In the genomic region with DNA sequence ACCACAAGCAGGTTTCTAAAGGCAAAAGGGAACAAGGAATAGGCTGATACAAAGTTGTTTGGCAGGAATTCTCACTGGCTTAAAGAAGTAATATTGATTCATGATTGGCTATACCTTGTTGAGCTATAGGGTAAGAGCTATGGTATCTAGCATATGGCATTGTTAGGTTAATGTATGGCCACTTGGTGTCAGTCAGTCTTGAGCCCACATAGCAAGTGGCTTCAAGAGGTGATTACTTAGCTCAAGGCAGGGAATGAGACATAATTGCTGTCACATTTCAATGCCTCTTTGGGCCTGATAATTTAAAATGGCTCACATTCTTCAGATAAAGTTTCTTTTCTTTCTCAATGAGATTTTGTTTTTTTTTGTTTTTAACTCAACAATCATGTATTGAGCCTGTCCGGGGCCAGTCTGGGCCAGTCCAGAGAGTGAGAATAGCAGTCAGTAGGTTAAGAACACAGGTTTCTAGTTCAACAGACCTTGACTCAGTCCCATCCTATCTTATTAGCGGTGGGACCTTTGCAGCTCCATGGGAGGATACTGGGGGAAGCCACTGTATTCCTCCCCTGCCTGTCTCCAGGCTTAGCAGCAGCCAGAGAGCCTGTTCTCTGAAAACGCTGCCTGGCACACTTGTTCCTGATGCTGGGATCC, we compare ENCODE assay signal across 9 cellular contexts. TPM values are rescaled to one million over a fixed set of nuclear protein-coding genes. Genes with fewer than 3 reads are reported as not detected.
DNase-seq lines count a peak whose midpoint lies in the region; ATAC-seq, FAIRE-seq and TF ChIP-seq lines count a peak whose summit lies in the region.
"Had no signal": no experiment of that assay in that cellular context is flagged by ENCODE, and none has a peak within 500 bp of the region (broad histone marks: within the 10 kb centered on the region; RNA-seq: fewer than 3 reads in every experiment).

No MANE protein-coding gene starts in this region.

- peak overlapping the region; percentile 5 for H3K27ac Mint-ChIP-seq in activated CD8-positive, alpha-beta memory T cell treated with anti-CD3 and anti-CD28 coated beads, Interleukin-2, amount 10 ng/mL, durations not matched to agents 7 days and 5 days

- H2AFZ ChIP-seq in GM12878 (ENCODE audit: control insufficient read depth, low read depth, low read length) = no peak overlapping the region; the same call in 1 of the 2 replicates

- H3K9me3 ChIP-seq in GM12878 (replicated peaks; ENCODE audit: control insufficient read depth, insufficient read depth, low read length) (no peaks in the 10 kb centered on the region; the same call in 2 of the 3 replicates), tibial nerve (no peaks in the 10 kb centered on the region), body of pancreas (no peaks in the 10 kb centered on the region)

- FAIRE-seq in GM12878 (lab: Jason Lieb, UNC) = no peak

- no peaks in the 10 kb centered on the region for H3K9me3 Mint-ChIP-seq in activated CD8-positive, alpha-beta memory T cell treated with anti-CD3 and anti-CD28 coated beads, Interleukin-2, amount 10 ng/mL, durations not matched to agents 7 days and 5 days (ENCODE audit: low read depth)

- CTCF ChIA-PET in activated CD8-positive, alpha-beta memory T cell treated with anti-CD3 and anti-CD28 coated beads, Interleukin-2, amount 10 ng/mL, durations not matched to agents 7 days and 5 days (lab: Charles Lee) = interaction anchor here (0.7 to 6.7 kb wide), 16 partner anchors 8 to 378 kb away, joined by 3 to 110 read pairs (median 8); no protein-coding TSS in a partner anchor
- CTCF ChIA-PET in GM12878 (lab: Yijun Ruan, JAX) = interaction anchor here (0.7 to 7.2 kb wide), 30 partner anchors 9 to 540 kb away, joined by 3 to 191 read pairs (median 9); a partner anchor contains a TSS

- TF ChIP-seq POLR2A in GM12878 (IDR thresholded peaks at IDR 0.05; ENCODE audit: low read depth, low read length) = no peak
- TF ChIP-seq POLR2A in tibial nerve (IDR thresholded peaks at IDR 0.05) = no peak
- no peak for TF ChIP-seq POLR2A in body of pancreas (IDR thresholded peaks at IDR 0.05)

- H3K36me3 Mint-ChIP-seq in activated CD8-positive, alpha-beta memory T cell treated with anti-CD3 and anti-CD28 coated beads, Interleukin-2, amount 10 ng/mL, durations not matched to agents 7 days and 5 days = peaks cover 13% of the 10 kb centered on the region

- H4K20me1 ChIP-seq in GM12878 (ENCODE audit: control insufficient read depth, insufficient read depth) = no peaks in the 10 kb centered on the region

- TF ChIP-seq CTCF in GM12878 (IDR thresholded peaks at IDR 0.05 in 2 of 3, conservative IDR thresholded peaks at IDR 0.05 in 1 of 3; ENCODE audit: control insufficient read depth in 2 of 3, extremely low read depth in 1 of 3, insufficient read depth in 1 of 3, low read depth in 3 of 3, low read length in 3 of 3) = peak in 1 of 3 experiments; percentile 13; a peak in 1 of 6 replicates
- TF ChIP-seq CTCF in tibial nerve (IDR thresholded peaks at IDR 0.05) = no peak
- TF ChIP-seq CTCF in body of pancreas (IDR thresholded peaks at IDR 0.05) = no peak

- peaks cover 51% of the 10 kb centered on the region for H3K4me1 Mint-ChIP-seq in activated CD8-positive, alpha-beta memory T cell treated with anti-CD3 and anti-CD28 coated beads, Interleukin-2, amount 10 ng/mL, durations not matched to agents 7 days and 5 days

- no peak for TF ChIP-seq RAD21 in GM12878 (IDR thresholded peaks at IDR 0.05; ENCODE audit: insufficient read depth, low read depth, low read length)

- TF ChIP-seq EP300 in GM12878 (IDR thresholded peaks at IDR 0.05; ENCODE audit: borderline replicate concordance in 1 of 2, control insufficient read depth in 1 of 2, low read depth in 2 of 2, low read length in 2 of 2) (no peak), tibial nerve (IDR thresholded peaks at IDR 0.05) (no peak)

- POLR2A ChIA-PET in GM12878 (lab: Charles Lee) = interaction anchor here (0.5 to 2.3 kb wide), 8 partner anchors 15 to 1625 kb away, joined by 3 to 14 read pairs (median 4); a partner anchor contains a TSS

- H3K9ac ChIP-seq in GM12878 (ENCODE audit: control insufficient read depth, insufficient read depth, low read length) = peak overlapping the region; percentile 59

- H3K36me3 ChIP-seq in GM12878 (ENCODE audit: control insufficient read depth in 2 of 2, insufficient read depth in 2 of 2, low read length in 1 of 2) (no peaks in the 10 kb centered on the region), tibial nerve (no peaks in the 10 kb centered on the region), body of pancreas (replicated peaks in 1 of 2; ENCODE audit: insufficient read depth in 1 of 2, low read depth in 2 of 2) (no peaks in the 10 kb centered on the region)

- peak overlapping the region; percentile 62 for H3K4me2 ChIP-seq in GM12878 (ENCODE audit: control insufficient read depth, insufficient read depth)

- in situ Hi-C loops in GM12878 (cut with MboI) = loop anchor here (5.0 kb wide), 2 partner anchors 76 to 291 kb away; no protein-coding TSS in a partner anchor

- H3K79me2 ChIP-seq in GM12878 (ENCODE audit: control insufficient read depth, insufficient read depth, low read length) = no peaks in the 10 kb centered on the region

- H3K27ac ChIP-seq in GM12878 (ENCODE audit: control insufficient read depth, insufficient read depth) (peak overlapping the region; percentile 87), tibial nerve (peak overlapping the region in 3 of 4 donors; percentile 25 to 80 (median 42)), body of pancreas (peak overlapping the region in 1 of 4 donors; percentile 55)

- BruUV-seq in GM12878 (replicated peaks; lab: Mats Ljungman, UMichigan) = no TSS peak

- no peak overlapping the region for H3K4me3 Mint-ChIP-seq in activated CD8-positive, alpha-beta memory T cell treated with anti-CD3 and anti-CD28 coated beads, Interleukin-2, amount 10 ng/mL, durations not matched to agents 7 days and 5 days

- ATAC-seq in activated CD8-positive, alpha-beta memory T cell treated with anti-CD3 and anti-CD28 coated beads, Interleukin-2, amount 10 ng/mL, durations not matched to agents 7 days and 5 days = no peak
- ATAC-seq in HG03025 (IDR thresholded peaks at IDR 0.05; ENCODE audit: low FRiP score, unreplicated experiment) = peak; percentile 54
- peak; percentile 77 for ATAC-seq in GM12878
- no peak for ATAC-seq in body of pancreas

- 0% methylated on average over 3 of the region's 3 CpGs for WGBS in GM12878 (ENCODE audit: insufficient coverage, insufficient replicate concordance, low lambda C conversion rate, missing lambda C conversion rate)
- 22 to 30% methylated on average over 3 of the region's 3 CpGs for WGBS in tibial nerve, 2 donors
- 72 to 79% methylated on average over 3 of the region's 3 CpGs for WGBS in body of pancreas, 2 donors

- intact Hi-C loops in GM12878 (cut with micrococcal nuclease; ENCODE audit: unreplicated experiment) (loop anchor here (1.0 to 5.0 kb wide), 7 partner anchors 16 to 452 kb away; no protein-coding TSS in a partner anchor), body of pancreas (cut with DNase I) (loop anchor here (5.0 kb wide), 1 partner anchor 241 kb away; no protein-coding TSS in a partner anchor)

- SMC1A ChIA-PET in GM12878 (lab: Charles Lee; ENCODE audit: uncharacterized antibody, unreplicated experiment) = interaction anchor here (0.7 to 11.7 kb wide), 49 partner anchors 8 to 708 kb away, joined by 3 to 131 read pairs (median 6); a partner anchor contains a TSS

- H3K4me1 ChIP-seq in GM12878 (ENCODE audit: control insufficient read depth, insufficient read depth, low read length) (peaks cover 40% of the 10 kb centered on the region), tibial nerve (peaks cover 0 to 43% (median 14%) of the 10 kb centered on the region in 4 donors), body of pancreas (peaks cover 6% of the 10 kb centered on the region)

- H3K27me3 Mint-ChIP-seq in activated CD8-positive, alpha-beta memory T cell treated with anti-CD3 and anti-CD28 coated beads, Interleukin-2, amount 10 ng/mL, durations not matched to agents 7 days and 5 days = peaks cover 34% of the 10 kb centered on the region

- no peak for DNase-seq in activated CD8-positive, alpha-beta memory T cell treated with anti-CD3 and anti-CD28 coated beads, Interleukin-2, amount 10 ng/mL, durations not matched to agents 7 days and 5 days
- no peak for DNase-seq in activated CD8-positive, alpha-beta memory T cell treated with anti-CD3 and anti-CD28 coated beads, Interleukin-2, amount 50 U/mL, for 48 hours
- DNase-seq in GM12878 (ENCODE audit: low read depth, low spot score) (no peak), tibial nerve (ENCODE audit: low spot score in 2 of 2) (no peak), inferior parietal cortex (ENCODE audit: extremely low spot score) (no peak), body of pancreas (no peak)
- DNase-seq in stimulated activated CD4-positive, alpha-beta T cell treated with anti-CD3 and anti-CD28 coated beads, Interleukin-2, amount 100 ng/mL, for 48 hours = no peak
- DNase-seq: IMR-90 had no signal

- H3K4me3 ChIP-seq in GM12878 (peak overlapping the region; percentile 17), tibial nerve (no peak overlapping the region), body of pancreas (no peak overlapping the region)

- H3K27me3 ChIP-seq in GM12878 (replicated peaks in 1 of 2; ENCODE audit: control insufficient read depth in 2 of 2, insufficient read depth in 2 of 2, low read length in 1 of 2) (no peaks in the 10 kb centered on the region), tibial nerve (no peaks in the 10 kb centered on the region), body of pancreas (no peaks in the 10 kb centered on the region)

- RAD21 ChIA-PET in GM12878 (lab: Charles Lee; ENCODE audit: unreplicated experiment) = interaction anchor here (0.8 to 5.9 kb wide), 29 partner anchors 8 to 501 kb away, joined by 3 to 141 read pairs (median 6); a partner anchor contains a TSS

RNA-seq across cellular contexts. Expression of a gene that starts 45.8 kb away (rescaled TPM):
- total RNA-seq in activated CD8-positive, alpha-beta memory T cell treated with anti-CD3 and anti-CD28 coated beads, Interleukin-2, amount 10 ng/mL, durations not matched to agents 7 days and 5 days = 10 to 100 TPM; 17.0 to 22.5 TPM
- total RNA-seq in GM12878 (2013; cell fraction: nucleolus; rRNA removed) = 2.7 and 4.2 TPM in 2 replicates
- total RNA-seq in GM12878 (2014; rRNA removed) (5.0 and 6.9 TPM in 2 replicates), GM12878 (2014; rRNA removed; fragmentation: Illumina TruSeq; extraction: Trizol) (6.9 and 8.3 TPM in 2 replicates), GM12878 (2021) (5.9 and 7.7 TPM in 2 replicates), tibial nerve (10 to 100 TPM in 1 of 4 donors, 1 to 10 TPM in 3; 7.0 to 10.6 (median 8.5) TPM), body of pancreas (1 to 10 TPM; 1.6 to 6.0 TPM)
- 9.4 TPM for polyA plus RNA-seq in GM12878 (2011; ENCODE audit: low read depth)
- polyA plus RNA-seq in GM12878 (2011; rRNA removed) (9.8 and 15.3 TPM in 2 replicates), GM12878 (2014; fragmentation: Illumina TruSeq; extraction: Trizol) (7.4 and 8.7 TPM in 2 replicates), GM12878 (2014; fragmentation: Nextera tagmentation; extraction: Ambion mirVana) (10 to 100 TPM in 1 of 2 experiments, 1 to 10 TPM in 1; 8.7 to 10.4 TPM), GM12878 (2014; rRNA removed) (7.5 and 7.7 TPM in 2 replicates), GM12878 (2016; fragmentation: Nextera tagmentation; extraction: Ambion mirVana) (10 to 100 TPM; 15.8 to 16.0 TPM)
- 3.9 and 5.7 TPM in 2 replicates for polyA plus RNA-seq in GM12878 (2011; cell fraction: cytosol; rRNA removed)
- 14.0 and 14.2 TPM in 2 replicates for polyA plus RNA-seq in GM12878 (2011; cell fraction: nucleus; rRNA removed)
- polyA plus RNA-seq in GM12878 (2012) = 9.5 and 16.1 TPM in 2 replicates
- 6.9 and 8.3 TPM in 2 replicates for polyA minus RNA-seq in GM12878 (2011; rRNA and poly(A)+ RNA removed)
- 1.6 and 1.9 TPM in 2 replicates for polyA minus RNA-seq in GM12878 (2011; cell fraction: cytosol; rRNA and poly(A)+ RNA removed)
- 2.9 and 3.6 TPM in 2 replicates for polyA minus RNA-seq in GM12878 (2011; cell fraction: nucleus; rRNA and poly(A)+ RNA removed)

Comparison
In these comparisons a context has a peak if more than half of its experiments do, and no peak if none do; other contexts are left out.
1. ATAC-seq: peak in HG03025 (single experiment) and GM12878 (single experiment); none in activated CD8-positive, alpha-beta memory T cell treated with anti-CD3 and anti-CD28 coated beads, Interleukin-2, amount 10 ng/mL, durations not matched to agents 7 days and 5 days (single experiment) and body of pancreas (single experiment).